Comparison of ENCODE assay signal across 1 cellular context in genomic region chr1:6579374-6580118, GRCh38.
TF ChIP-seq lines count a peak whose summit lies in the region.

ZBTB48 (plus strand) TSS chr1:6579994; CDS start chr1:6580610, 616 bp downstream.

TF ChIP-seq in GM12878, 131 proteins besides CTCF, POLR2A, EP300 and RAD21 (continued from another document):
- TF ChIP-seq CEBPZ (IDR thresholded peaks at IDR 0.05; ENCODE audit: low read depth, low read length) (no peak), SUZ12 (IDR thresholded peaks at IDR 0.05; ENCODE audit: unreplicated experiment) (no peak), SUPT20H (IDR thresholded peaks at IDR 0.05; ENCODE audit: borderline replicate concordance, control insufficient read depth, low read depth, low read length) (no peak), ZBTB4 (CRISPR knock-in tag; IDR thresholded peaks at IDR 0.05) (no peak), ZBED1 (IDR thresholded peaks at IDR 0.05; ENCODE audit: borderline replicate concordance) (no peak), SMAD1 (IDR thresholded peaks at IDR 0.05; ENCODE audit: low read depth, partially characterized antibody) (no peak), GABPA (IDR thresholded peaks at IDR 0.05; ENCODE audit: low read depth) (peak; percentile 84), MTA2 (IDR thresholded peaks at IDR 0.05; ENCODE audit: low read depth) (no peak), ATF3 (IDR thresholded peaks at IDR 0.05; ENCODE audit: borderline replicate concordance, extremely low read depth, low read depth, low read length) (no peak), NRF1 (conservative IDR thresholded peaks at IDR 0.05; ENCODE audit: low read depth, low read length) (0 out of 2 replicates have a peak, but pooled peaks have one; percentile 16), ETV6 (conservative IDR thresholded peaks at IDR 0.05 in 1 of 2, IDR thresholded peaks at IDR 0.05 in 1 of 2; ENCODE audit: borderline replicate concordance in 1 of 2, low read depth in 1 of 2) (no peak), USF2 (IDR thresholded peaks at IDR 0.05; ENCODE audit: borderline replicate concordance, low read depth, low read length) (no peak), MAX (IDR thresholded peaks at IDR 0.05; ENCODE audit: low read depth, low read length) (0 out of 2 replicates have a peak, but pooled peaks have one; percentile 41), ZNF592 (IDR thresholded peaks at IDR 0.05) (no peak), SPI1 (IDR thresholded peaks at IDR 0.05; ENCODE audit: borderline replicate concordance, insufficient read depth, low read depth, low read length) (no peak), ZNF622 (IDR thresholded peaks at IDR 0.05) (no peak), EGR1 (IDR thresholded peaks at IDR 0.05; ENCODE audit: borderline replicate concordance in 1 of 2, low read depth in 2 of 2, low read length in 2 of 2) (no peak), PBX3 (IDR thresholded peaks at IDR 0.05; ENCODE audit: insufficient replicate concordance, low read depth, low read length) (no peak), MYC (IDR thresholded peaks at IDR 0.05; ENCODE audit: insufficient read depth, insufficient read length, insufficient replicate concordance, low read length, severe bottlenecking) (peak; percentile 29), NR2C2 (IDR thresholded peaks at IDR 0.05; ENCODE audit: borderline replicate concordance, control insufficient read depth, insufficient read length, low read depth) (no peak), CUX1 (IDR thresholded peaks at IDR 0.05; ENCODE audit: insufficient replicate concordance, low read depth, low read length) (no peak), BACH1 (IDR thresholded peaks at IDR 0.05; ENCODE audit: borderline replicate concordance) (peak; percentile 60; the same call in 1 of the 2 replicates)
